ENCODE assay signal across 8 cellular contexts in genomic region chr10:97407211-97407951, GRCh38.
DNase-seq lines count a peak whose midpoint lies in the region; ATAC-seq and TF ChIP-seq lines count a peak whose summit lies in the region.

No MANE protein-coding gene starts in this region.

- H3K79me2 ChIP-seq in MM.1S (ENCODE audit: low read length) = no peaks in the 10 kb centered on the region

- H3K9me3 ChIP-seq in MM.1S (replicated peaks; ENCODE audit: insufficient read depth, low read length) = no peaks in the 10 kb centered on the region
- no peaks in the 10 kb centered on the region for H3K9me3 ChIP-seq in RWPE2 (ENCODE audit: severe bottlenecking)

- H3K9me2 ChIP-seq in MM.1S (replicated peaks; ENCODE audit: insufficient read depth, low read length) = no peaks in the 10 kb centered on the region

- peaks cover 10% of the 10 kb centered on the region for H3F3A ChIP-seq in MM.1S (ENCODE audit: insufficient read depth, low read length)

- DNase-seq in GM12864 (ENCODE audit: low read depth) = no peak
- DNase-seq in HFF-Myc (ENCODE audit: extremely low read depth, low read depth) = peak; percentile 75
- DNase-seq in MM.1S = peak; percentile 87
- no peak for DNase-seq in RWPE2 (ENCODE audit: low spot score)
- peak; percentile 66 for DNase-seq in activated naive CD4-positive, alpha-beta T cell treated with Interleukin-2 at 50 U/mL for 16 hours
- DNase-seq in foreskin melanocyte = peak; percentile 81
- peak in 33 of 56 donors; percentile 10 to 65 (median 33) for DNase-seq in nucleus accumbens (lab: John Stamatoyannopoulos, UW)
- no peak for DNase-seq in HPDE6-E6E7 (ENCODE audit: extremely low spot score)

- no peaks in the 10 kb centered on the region for H4K20me1 ChIP-seq in MM.1S (ENCODE audit: insufficient read depth, low read length)

- H3K27ac ChIP-seq in MM.1S (ENCODE audit: low read length) (peak overlapping the region; percentile 27; the same call in 1 of the 2 replicates), RWPE2 (ENCODE audit: poor library complexity, severe bottlenecking) (peak overlapping the region; percentile 46)

- ATAC-seq in RWPE2 (ENCODE audit: low read depth) = peak; percentile 94

- H3K4me1 ChIP-seq in MM.1S (ENCODE audit: low read length) (peaks cover 5% of the 10 kb centered on the region), RWPE2 (ENCODE audit: insufficient read depth, poor library complexity, severe bottlenecking) (peaks cover 29% of the 10 kb centered on the region)

- peak overlapping the region; percentile 85 for H2AFZ ChIP-seq in MM.1S (ENCODE audit: low read length)

- H3K9ac ChIP-seq in MM.1S (ENCODE audit: low read length) = peak overlapping the region; percentile 19; the same call in 1 of the 2 replicates

- H3K4me3 ChIP-seq in GM12864 (ENCODE audit: low read depth, low read length) (no peak overlapping the region), HFF-Myc (replicated peaks; ENCODE audit: low read depth, low read length) (no peak overlapping the region), MM.1S (ENCODE audit: low read length) (peak overlapping the region; percentile 39; the same call in 1 of the 2 replicates), RWPE2 (ENCODE audit: severe bottlenecking) (no peak overlapping the region)

- H3K36me3 ChIP-seq in MM.1S (replicated peaks; ENCODE audit: insufficient read depth, low read length) (no peaks in the 10 kb centered on the region), RWPE2 (ENCODE audit: low read depth) (no peaks in the 10 kb centered on the region)

- TF ChIP-seq CTCF in GM12864 (IDR thresholded peaks at IDR 0.05; ENCODE audit: low read depth, low read length, missing control alignments) (peak; percentile 60), HFF-Myc (IDR thresholded peaks at IDR 0.05; ENCODE audit: low read depth, low read length, missing control alignments) (peak; percentile 85), MM.1S (IDR thresholded peaks at IDR 0.05; ENCODE audit: low read length) (peak; percentile 83), RWPE2 (IDR thresholded peaks at IDR 0.05; ENCODE audit: poor library complexity, severe bottlenecking) (peak; percentile 95)

- H3K27me3 ChIP-seq in MM.1S (replicated peaks; ENCODE audit: insufficient read depth, low read length) = no peaks in the 10 kb centered on the region
- H3K27me3 ChIP-seq in RWPE2 (ENCODE audit: insufficient read depth, poor library complexity, severe bottlenecking) = no peaks in the 10 kb centered on the region

- peak overlapping the region; percentile 77 for H3K4me2 ChIP-seq in MM.1S (ENCODE audit: low read depth, low read length)

Comparison
In these comparisons a context has a peak if more than half of its experiments do, and no peak if none do; other contexts are left out.
1. DNase-seq: peak in HFF-Myc (single experiment), MM.1S (single experiment), activated naive CD4-positive, alpha-beta T cell treated with Interleukin-2 at 50 U/mL for 16 hours (single experiment), foreskin melanocyte (single experiment) and nucleus accumbens (33 of 56); none in GM12864 (single experiment), RWPE2 (single experiment) and HPDE6-E6E7 (single experiment).
2. Peak in every context shown above with its lines, with median percentiles within 50 percentile points of each other: CTCF ChIP-seq.